Comparison of ENCODE assay signal across 2 cellular contexts in the genomic region with DNA sequence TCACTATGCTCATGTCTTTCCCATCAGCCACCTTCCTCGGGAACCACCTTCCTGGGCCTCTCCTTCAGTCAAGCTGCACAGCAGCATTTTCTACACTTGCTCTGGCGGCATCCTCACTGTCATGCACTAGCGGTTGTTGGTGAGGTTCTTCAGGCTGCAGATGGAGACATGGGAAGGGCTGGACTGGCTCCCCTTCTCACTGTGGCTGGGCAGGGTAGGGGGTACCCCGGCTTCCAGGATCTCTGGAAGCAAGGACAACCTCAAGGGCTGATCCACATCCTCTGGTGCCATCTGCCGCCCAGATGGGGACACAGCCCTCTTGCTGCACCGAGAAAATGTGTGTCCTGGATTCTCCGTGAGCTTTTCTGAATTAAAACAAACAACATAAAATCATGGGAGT.
TF ChIP-seq lines count a peak whose summit lies in the region.

No MANE protein-coding gene starts in this region.

TF ChIP-seq in endothelial cell of umbilical vein, 7 proteins besides CTCF, POLR2A, EP300 and RAD21 (continued from another document):
- TF ChIP-seq FOS (IDR thresholded peaks at IDR 0.05; ENCODE audit: borderline replicate concordance, insufficient read depth, low read length) = no peak

TF ChIP-seq in neural cell, 6 proteins besides CTCF, POLR2A, EP300 and RAD21 (continued from another document):
- TF ChIP-seq REST (IDR thresholded peaks at IDR 0.05; ENCODE audit: borderline replicate concordance) (no peak), TAF1 (IDR thresholded peaks at IDR 0.05; ENCODE audit: low read depth) (no peak)
